In the genomic region with DNA sequence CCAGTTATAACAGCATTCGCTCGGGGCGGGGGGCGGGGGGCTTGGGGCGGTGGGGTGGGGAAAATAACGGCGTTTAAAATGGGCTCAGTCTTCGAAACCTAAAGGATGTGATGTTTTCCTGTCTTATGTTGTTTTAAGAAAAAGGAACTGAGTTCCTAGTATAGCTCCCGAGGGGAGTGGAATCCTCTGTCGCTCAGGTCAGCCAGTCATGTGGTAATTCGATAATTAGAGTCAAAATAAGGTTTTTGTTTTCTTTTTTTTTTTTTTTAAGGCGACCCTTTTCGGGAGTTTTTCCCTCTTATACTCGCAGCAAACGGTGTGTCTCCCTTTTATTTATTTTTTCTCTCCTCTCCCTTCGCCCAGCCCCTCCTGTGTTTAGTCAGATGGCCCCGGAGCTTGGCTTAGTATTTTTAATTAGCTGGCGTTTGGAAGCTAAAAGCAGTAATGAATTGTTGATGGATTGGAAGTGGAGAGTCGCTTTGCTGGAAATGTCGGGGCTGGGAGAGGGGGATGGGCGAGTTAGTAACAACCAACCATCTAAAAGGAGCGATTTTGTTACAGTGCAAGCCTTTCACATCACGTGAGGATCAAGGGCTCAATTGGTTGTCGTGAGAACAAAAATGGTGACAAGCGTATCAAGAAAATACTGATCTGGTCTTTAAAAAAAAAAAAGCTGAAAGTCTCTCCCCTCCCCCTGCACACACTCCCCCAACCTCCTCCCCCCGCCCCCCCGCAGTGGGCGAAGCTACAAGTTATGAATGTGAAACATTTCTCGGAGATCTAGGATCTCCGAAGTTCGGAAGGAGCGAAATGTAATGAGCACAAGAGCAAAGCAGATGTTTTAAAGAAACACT, we compare ENCODE assay signal across 8 cellular contexts. TPM values are rescaled to one million over a fixed set of nuclear protein-coding genes. Genes with fewer than 3 reads are reported as not detected.
A peak's percentile ranks its signal among the peaks of the same experiment; 100 is the strongest.
DNase-seq lines count a peak whose midpoint lies in the region; ATAC-seq, FAIRE-seq and TF ChIP-seq lines count a peak whose summit lies in the region.

No MANE protein-coding gene starts in this region.

- H3K9me3 ChIP-seq in ascending aorta, result no peaks in the 10 kb centered on the region
- H3K9me3 ChIP-seq in right atrium auricular region, result no peaks in the 10 kb centered on the region
- H3K9me3 ChIP-seq in pancreas, result no peaks in the 10 kb centered on the region

- ATAC-seq in HG02870 (IDR thresholded peaks at IDR 0.05; ENCODE audit: unreplicated experiment) (peak; percentile 16), pancreas (peak; percentile 57 to 73 (median 62))

- DNase-seq in Daoy (ENCODE audit: low read depth), result peak; percentile 88
- peak; percentile 65 for DNase-seq in NCI-H510A treated with DMSO at 0.1 percent for 48 hours (lab: John Stamatoyannopoulos, UW)
- peak; percentile 39 to 89 for DNase-seq in ascending aorta (ENCODE audit: low spot score in 2 of 2)
- DNase-seq in right atrium auricular region (ENCODE audit: low spot score), result peak; percentile 87
- peak; percentile 53 to 84 (median 78) for DNase-seq in pancreas
- DNase-seq in SIG-M5 (lab: John Stamatoyannopoulos, UW), result no peak
- no peak for DNase-seq in activated CD4-positive, alpha-beta T cell treated with anti-CD3 and anti-CD28 coated beads for 4 hours

- no peaks in the 10 kb centered on the region for H3K27me3 ChIP-seq in ascending aorta
- H3K27me3 ChIP-seq in right atrium auricular region, result no peaks in the 10 kb centered on the region
- no peaks in the 10 kb centered on the region for H3K27me3 ChIP-seq in pancreas

- H3K27ac ChIP-seq in ascending aorta (peak overlapping the region; percentile 84 to 93), right atrium auricular region (peak overlapping the region; percentile 91 to 94), pancreas (peak overlapping the region; percentile 69 to 97 (median 84))

- H3K4me3 ChIP-seq in ascending aorta (peak overlapping the region; percentile 55 to 70), right atrium auricular region (peak overlapping the region; percentile 77 to 79), pancreas (peak overlapping the region; percentile 22 to 55 (median 36))

- no peak for FAIRE-seq in pancreas (lab: Jason Lieb, UNC)

- intact Hi-C loops in ascending aorta (cut with DNase I), result loop anchor here (2.0 to 10.0 kb wide), 5 partner anchors 50 to 740 kb away; no protein-coding TSS in a partner anchor
- intact Hi-C loops in pancreas (cut with DNase I), result loop anchor here in 1 of 3 donors (10.0 kb wide), 1 partner anchor 138 kb away; no protein-coding TSS in a partner anchor

- H3K36me3 ChIP-seq in ascending aorta (no peaks in the 10 kb centered on the region), right atrium auricular region (no peaks in the 10 kb centered on the region), pancreas (no peaks in the 10 kb centered on the region)

- WGBS in pancreas, 2 donors, result 1% methylated on average over 28 to 32 of the region's 32 CpGs

- TF ChIP-seq CTCF in ascending aorta (IDR thresholded peaks at IDR 0.05) (no peak), right atrium auricular region (IDR thresholded peaks at IDR 0.05) (no peak), pancreas (IDR thresholded peaks at IDR 0.05) (no peak)

- H3K4me1 ChIP-seq in ascending aorta, result no peaks in the 10 kb centered on the region
- peaks cover 0 to 20% of the 10 kb centered on the region in 2 donors for H3K4me1 ChIP-seq in right atrium auricular region
- H3K4me1 ChIP-seq in pancreas, result peaks cover 5 to 21% (median 9%) of the 10 kb centered on the region in 3 donors

RNA-seq across cellular contexts. Expression of gene ZNF608, which starts 0.7 kb away (rescaled TPM):
- total RNA-seq in Daoy (2014; rRNA removed; shearing (Covaris generic)), result 19.1 and 21.7 TPM in 2 replicates
- total RNA-seq in ascending aorta (15.4 TPM), right atrium auricular region (10 to 100 TPM; 29.4 to 38.7 TPM), pancreas (10 to 100 TPM in 5 of 6 donors, 1 to 10 TPM in 1; 9.3 to 21.6 (median 11.4) TPM)
- 10 to 100 TPM; 13.7 to 14.8 TPM for polyA plus RNA-seq in pancreas

Comparison
In these comparisons a context has a peak if more than half of its experiments do, and no peak if none do; other contexts are left out.
1. DNase-seq: peak in Daoy (single experiment), NCI-H510A treated with DMSO at 0.1 percent for 48 hours (single experiment), ascending aorta (2 of 2), right atrium auricular region (single experiment) and pancreas (6 of 6); none in SIG-M5 (single experiment) and activated CD4-positive, alpha-beta T cell treated with anti-CD3 and anti-CD28 coated beads for 4 hours (0 of 2).
2. Peak in every context shown above with its lines, with median percentiles within 50 percentile points of each other: H3K27ac ChIP-seq and H3K4me3 ChIP-seq.